Comparison of ENCODE assay signal across 8 cellular contexts in genomic region chr9:99076483-99077171, GRCh38. TPM values are rescaled to one million over a fixed set of nuclear protein-coding genes. Genes with fewer than 3 reads are reported as not detected.
DNase-seq lines count a peak whose midpoint lies in the region; ATAC-seq and TF ChIP-seq lines count a peak whose summit lies in the region.

No MANE protein-coding gene starts in this region.

- intact Hi-C loops in tibial artery (cut with DNase I; ENCODE audit: low total_unique reads) = no loop called here

- H3K4ac ChIP-seq in trophoblast cell (ENCODE audit: low read depth, low read length) = no peak overlapping the region

- H2BK12ac ChIP-seq in trophoblast cell (ENCODE audit: low read length) = no peak overlapping the region

- no peak overlapping the region for H2AK5ac ChIP-seq in trophoblast cell (ENCODE audit: low read length)

- no peaks in the 10 kb centered on the region for H3K36me3 Mint-ChIP-seq in activated CD4-positive, alpha-beta T cell treated with anti-CD3 and anti-CD28 coated beads, Interleukin-2, amount 10 ng/mL, durations not matched to agents 7 days and 5 days (ENCODE audit: low read depth)
- no peaks in the 10 kb centered on the region for H3K36me3 Mint-ChIP-seq in WTC11

- H3K18ac ChIP-seq in trophoblast cell (ENCODE audit: low read length) = no peak overlapping the region

- H3K4me1 ChIP-seq in tibial artery (peaks cover 0 to 23% (median 3%) of the 10 kb centered on the region in 4 donors), trophoblast cell (ENCODE audit: control insufficient read depth in 1 of 2, insufficient read depth in 2 of 2, low read length in 2 of 2) (no peaks in the 10 kb centered on the region)

- H2AFZ ChIP-seq in trophoblast cell (ENCODE audit: insufficient read depth, low read length, poor library complexity) = no peak overlapping the region

- H3K4me1 Mint-ChIP-seq in activated CD4-positive, alpha-beta T cell treated with anti-CD3 and anti-CD28 coated beads, Interleukin-2, amount 10 ng/mL, durations not matched to agents 7 days and 5 days = peaks cover 37% of the 10 kb centered on the region
- peaks cover 6% of the 10 kb centered on the region; the same call in 1 of the 2 replicates for H3K4me1 Mint-ChIP-seq in WTC11

- H4K8ac ChIP-seq in trophoblast cell (ENCODE audit: low read depth, low read length) = no peak overlapping the region

- TF ChIP-seq CTCF in tibial artery (IDR thresholded peaks at IDR 0.05) = no peak
- TF ChIP-seq CTCF in WTC11 (IDR thresholded peaks at IDR 0.05) = no peak

- no peak overlapping the region for H4K12ac ChIP-seq in trophoblast cell (ENCODE audit: low read depth, low read length)

- peak overlapping the region; percentile 4 for H3K4me3 Mint-ChIP-seq in activated CD4-positive, alpha-beta T cell treated with anti-CD3 and anti-CD28 coated beads, Interleukin-2, amount 10 ng/mL, durations not matched to agents 7 days and 5 days
- no peak overlapping the region for H3K4me3 Mint-ChIP-seq in WTC11

- H3K27ac Mint-ChIP-seq in activated CD4-positive, alpha-beta T cell treated with anti-CD3 and anti-CD28 coated beads, Interleukin-2, amount 10 ng/mL, durations not matched to agents 7 days and 5 days = peak overlapping the region; percentile 94
- H3K27ac Mint-ChIP-seq in WTC11 = no peak overlapping the region

- ATAC-seq in HG02623 (IDR thresholded peaks at IDR 0.05; ENCODE audit: unreplicated experiment) (no peak), WTC11 (no peak)

- H3K27me3 Mint-ChIP-seq in activated CD4-positive, alpha-beta T cell treated with anti-CD3 and anti-CD28 coated beads, Interleukin-2, amount 10 ng/mL, durations not matched to agents 7 days and 5 days = peaks cover 2% of the 10 kb centered on the region
- no peaks in the 10 kb centered on the region for H3K27me3 Mint-ChIP-seq in WTC11 (ENCODE audit: low read depth)

- CTCF ChIA-PET in activated CD4-positive, alpha-beta T cell treated with anti-CD3 and anti-CD28 coated beads, Interleukin-2, amount 10 ng/mL, durations not matched to agents 7 days and 5 days (lab: Charles Lee) = interaction anchor here (1.1 to 1.6 kb wide), 3 partner anchors 15 to 18 kb away, joined by 4 to 5 read pairs (median 4); no protein-coding TSS in a partner anchor
- CTCF ChIA-PET in WTC11 (lab: Charles Lee) = no interaction called here

- no peak overlapping the region for H4K91ac ChIP-seq in trophoblast cell (ENCODE audit: low read depth, low read length)

- no peak overlapping the region for H3K14ac ChIP-seq in trophoblast cell (ENCODE audit: low read length)

- H3K27ac ChIP-seq in tibial artery (peak overlapping the region; percentile 10 to 13), trophoblast cell (ENCODE audit: low read depth, low read length) (no peak overlapping the region)

- H3K79me1 ChIP-seq in trophoblast cell (ENCODE audit: low read length) = no peaks in the 10 kb centered on the region

- no peak overlapping the region for H3K9ac ChIP-seq in trophoblast cell (ENCODE audit: low read length)

- no peak overlapping the region for H2BK120ac ChIP-seq in trophoblast cell (ENCODE audit: insufficient read depth, low read length, poor library complexity)

- H3K27me3 ChIP-seq in tibial artery (no peaks in the 10 kb centered on the region), trophoblast cell (ENCODE audit: insufficient read depth, low read length) (no peaks in the 10 kb centered on the region)

- no peak overlapping the region for H3K4me2 ChIP-seq in trophoblast cell (ENCODE audit: low read length)

- peak; percentile 28 for DNase-seq in stimulated activated CD4-positive, alpha-beta T cell treated with anti-CD3 and anti-CD28 coated beads, Interleukin-15, amount 100 ng/mL, for 24 hours
- DNase-seq in stimulated activated CD4-positive, alpha-beta T cell treated with anti-CD3 and anti-CD28 coated beads, Interleukin-4, amount 100 ng/mL, for 1 hour = no peak
- peak; percentile 53 for DNase-seq in activated CD4-positive, alpha-beta T cell treated with anti-CD3 and anti-CD28 coated beads, Interleukin-2, amount 10 ng/mL, durations not matched to agents 7 days and 5 days
- peak; percentile 14 for DNase-seq in globus pallidus (ENCODE audit: low spot score)
- no peak for DNase-seq in tibial artery
- DNase-seq in WTC11 (ENCODE audit: low spot score) = no peak
- DNase-seq in trophoblast cell = no peak

- H3K4me3 ChIP-seq in tibial artery (no peak overlapping the region), trophoblast cell (ENCODE audit: low read depth, low read length) (no peak overlapping the region)

- no peak overlapping the region for H2BK5ac ChIP-seq in trophoblast cell (ENCODE audit: low read depth, low read length, poor library complexity)

- H3K9me3 ChIP-seq in tibial artery (no peaks in the 10 kb centered on the region), trophoblast cell (ENCODE audit: insufficient read depth, low read depth, low read length) (no peaks in the 10 kb centered on the region)

- H3K36me3 ChIP-seq in tibial artery (no peaks in the 10 kb centered on the region), trophoblast cell (ENCODE audit: control insufficient read depth in 1 of 2, insufficient read depth in 2 of 2, low read length in 2 of 2) (no peaks in the 10 kb centered on the region)

- H3K9me3 Mint-ChIP-seq in activated CD4-positive, alpha-beta T cell treated with anti-CD3 and anti-CD28 coated beads, Interleukin-2, amount 10 ng/mL, durations not matched to agents 7 days and 5 days = no peaks in the 10 kb centered on the region
- H3K9me3 Mint-ChIP-seq in WTC11 = peaks cover 17% of the 10 kb centered on the region

- POLR2A ChIA-PET in activated CD4-positive, alpha-beta T cell treated with anti-CD3 and anti-CD28 coated beads, Interleukin-2, amount 10 ng/mL, durations not matched to agents 7 days and 5 days (lab: Charles Lee) = interaction anchor here (0.6 kb wide), 1 partner anchor 28 kb away, joined by 5 read pairs; the partner anchor contains the start of gene TGFBR1
- POLR2A ChIA-PET in WTC11 (lab: Charles Lee) = no interaction called here

- H3K23ac ChIP-seq in trophoblast cell (ENCODE audit: low read length) = no peak overlapping the region

- no CpG with 5 or more reads among the region's 6 CpGs for WGBS in trophoblast cell (ENCODE audit: extremely low coverage, insufficient coverage, insufficient read length)

- no peaks in the 10 kb centered on the region for H3K79me2 ChIP-seq in trophoblast cell (ENCODE audit: control insufficient read depth, insufficient read depth, low read length, poor library complexity)

TF ChIP-seq in WTC11, 78 proteins besides CTCF, POLR2A, EP300 and RAD21 (continues in another document):
- TF ChIP-seq, protein P1, sequence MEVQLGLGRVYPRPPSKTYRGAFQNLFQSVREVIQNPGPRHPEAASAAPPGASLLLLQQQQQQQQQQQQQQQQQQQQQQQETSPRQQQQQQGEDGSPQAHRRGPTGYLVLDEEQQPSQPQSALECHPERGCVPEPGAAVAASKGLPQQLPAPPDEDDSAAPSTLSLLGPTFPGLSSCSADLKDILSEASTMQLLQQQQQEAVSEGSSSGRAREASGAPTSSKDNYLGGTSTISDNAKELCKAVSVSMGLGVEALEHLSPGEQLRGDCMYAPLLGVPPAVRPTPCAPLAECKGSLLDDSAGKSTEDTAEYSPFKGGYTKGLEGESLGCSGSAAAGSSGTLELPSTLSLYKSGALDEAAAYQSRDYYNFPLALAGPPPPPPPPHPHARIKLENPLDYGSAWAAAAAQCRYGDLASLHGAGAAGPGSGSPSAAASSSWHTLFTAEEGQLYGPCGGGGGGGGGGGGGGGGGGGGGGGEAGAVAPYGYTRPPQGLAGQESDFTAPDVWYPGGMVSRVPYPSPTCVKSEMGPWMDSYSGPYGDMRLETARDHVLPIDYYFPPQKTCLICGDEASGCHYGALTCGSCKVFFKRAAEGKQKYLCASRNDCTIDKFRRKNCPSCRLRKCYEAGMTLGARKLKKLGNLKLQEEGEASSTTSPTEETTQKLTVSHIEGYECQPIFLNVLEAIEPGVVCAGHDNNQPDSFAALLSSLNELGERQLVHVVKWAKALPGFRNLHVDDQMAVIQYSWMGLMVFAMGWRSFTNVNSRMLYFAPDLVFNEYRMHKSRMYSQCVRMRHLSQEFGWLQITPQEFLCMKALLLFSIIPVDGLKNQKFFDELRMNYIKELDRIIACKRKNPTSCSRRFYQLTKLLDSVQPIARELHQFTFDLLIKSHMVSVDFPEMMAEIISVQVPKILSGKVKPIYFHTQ (CRISPR knock-in tag; IDR thresholded peaks at IDR 0.05) = no peak
- TF ChIP-seq FOXP1 (CRISPR knock-in tag; IDR thresholded peaks at IDR 0.05; ENCODE audit: borderline replicate concordance) (no peak), TEAD1 (CRISPR knock-in tag; IDR thresholded peaks at IDR 0.05) (no peak), ZNF512 (CRISPR knock-in tag; IDR thresholded peaks at IDR 0.05; ENCODE audit: borderline replicate concordance) (no peak), ZNF138 (CRISPR knock-in tag; conservative IDR thresholded peaks at IDR 0.05) (no peak), SOX15 (CRISPR knock-in tag; IDR thresholded peaks at IDR 0.05) (no peak), HMGXB4 (CRISPR knock-in tag; IDR thresholded peaks at IDR 0.05) (no peak)

RNA-seq across cellular contexts. Expression of gene TGFBR1, which starts 28.3 kb away (rescaled TPM):
- 10 to 100 TPM; 60.7 to 71.2 TPM for total RNA-seq in activated CD4-positive, alpha-beta T cell treated with anti-CD3 and anti-CD28 coated beads, Interleukin-2, amount 10 ng/mL, durations not matched to agents 7 days and 5 days
- 39.0 to 44.6 TPM (median 42.4 TPM) in 3 replicates for total RNA-seq in WTC11 (2021)
- polyA plus RNA-seq in trophoblast cell (2013) = 38.6 and 40.3 TPM in 2 replicates

Comparison
In these comparisons a context has a peak if more than half of its experiments do, and no peak if none do; other contexts are left out.
1. DNase-seq: peak in stimulated activated CD4-positive, alpha-beta T cell treated with anti-CD3 and anti-CD28 coated beads, Interleukin-15, amount 100 ng/mL, for 24 hours (single experiment), activated CD4-positive, alpha-beta T cell treated with anti-CD3 and anti-CD28 coated beads, Interleukin-2, amount 10 ng/mL, durations not matched to agents 7 days and 5 days (single experiment) and globus pallidus (single experiment); none in stimulated activated CD4-positive, alpha-beta T cell treated with anti-CD3 and anti-CD28 coated beads, Interleukin-4, amount 100 ng/mL, for 1 hour (single experiment), tibial artery (0 of 2), WTC11 (single experiment) and trophoblast cell (0 of 2).